10 cellular contexts compared by ENCODE assay signal in genomic region chr4:137610960-137611359, GRCh38.
DNase-seq lines count a peak whose midpoint lies in the region; TF ChIP-seq lines count a peak whose summit lies in the region.
"Had no signal": no experiment of that assay in that cellular context is flagged by ENCODE, and none has a peak within 500 bp of the region (broad histone marks: within the 10 kb centered on the region; RNA-seq: fewer than 3 reads in every experiment).

No MANE protein-coding gene starts in this region.

- H3K4me3 Mint-ChIP-seq in osteocyte (ENCODE audit: unreplicated experiment): no peak overlapping the region
- H3K4me3 Mint-ChIP-seq: naive thymus-derived CD8-positive, alpha-beta T cell had no signal

- peaks cover 36% of the 10 kb centered on the region for H3K4me1 Mint-ChIP-seq in osteocyte (ENCODE audit: unreplicated experiment)
- H3K4me1 Mint-ChIP-seq: naive thymus-derived CD8-positive, alpha-beta T cell had no signal

- no peak overlapping the region for H3K27ac ChIP-seq in caudate nucleus (ENCODE audit: low read depth, low read length)
- H3K27ac ChIP-seq: epithelial cell of prostate had no signal

- no peaks in the 10 kb centered on the region for H3K36me3 Mint-ChIP-seq in osteocyte (ENCODE audit: unreplicated experiment)
- H3K36me3 Mint-ChIP-seq: naive thymus-derived CD8-positive, alpha-beta T cell had no signal

- peak; percentile 42 for TF ChIP-seq CTCF in GM12873 (IDR thresholded peaks at IDR 0.05; ENCODE audit: insufficient read depth, low read depth, low read length, missing control alignments)
- peak; percentile 74 for TF ChIP-seq CTCF in cardiac fibroblast (IDR thresholded peaks at IDR 0.05; ENCODE audit: low read depth, low read length)
- peak; percentile 48 for TF ChIP-seq CTCF in osteocyte (IDR thresholded peaks at IDR 0.05)

- no peak overlapping the region for H3K4me3 ChIP-seq in cardiac fibroblast (replicated peaks in 1 of 2; ENCODE audit: low read depth in 2 of 2, low read length in 2 of 2)

- H3K9me3 Mint-ChIP-seq in osteocyte (ENCODE audit: unreplicated experiment): no peaks in the 10 kb centered on the region

- no peak overlapping the region for H3K27ac Mint-ChIP-seq in osteocyte (ENCODE audit: unreplicated experiment)
- H3K27ac Mint-ChIP-seq: naive thymus-derived CD8-positive, alpha-beta T cell had no signal

- no peaks in the 10 kb centered on the region for H3K27me3 Mint-ChIP-seq in osteocyte (ENCODE audit: unreplicated experiment)
- H3K27me3 Mint-ChIP-seq: naive thymus-derived CD8-positive, alpha-beta T cell had no signal

- DNase-seq in Kasumi-1 (lab: John Stamatoyannopoulos, UW): peak; percentile 17 to 54
- peak; percentile 39 to 42 for DNase-seq in cardiac fibroblast (ENCODE audit: low read depth in 2 of 2)
- no peak for DNase-seq in osteocyte (ENCODE audit: extremely low spot score, unreplicated experiment)
- DNase-seq in activated naive CD4-positive, alpha-beta T cell treated with anti-CD3 and anti-CD28 coated beads, Interleukin-2, amount 50 U/mL, for 16 hours: no peak
- no peak for DNase-seq in NCI-H2227 treated with DMSO at 0.1 percent for 48 hours (lab: John Stamatoyannopoulos, UW)
- no peak for DNase-seq in caudate nucleus (lab: John Stamatoyannopoulos, UW)
- DNase-seq: naive thymus-derived CD8-positive, alpha-beta T cell; NK-92 treated with Interleukin-12 subunit alpha and Interleukin-12 subunit beta, amount 100 ng/mL, for 24 hours had no signal

Comparison
In these comparisons a context has a peak if more than half of its experiments do, and no peak if none do; other contexts are left out.
1. DNase-seq: peak in Kasumi-1 (2 of 2) and cardiac fibroblast (2 of 2); none in osteocyte (single experiment), activated naive CD4-positive, alpha-beta T cell treated with anti-CD3 and anti-CD28 coated beads, Interleukin-2, amount 50 U/mL, for 16 hours (single experiment), NCI-H2227 treated with DMSO at 0.1 percent for 48 hours (single experiment) and caudate nucleus (0 of 61).
2. Peak in every context shown above with its lines, with median percentiles within 50 percentile points of each other: CTCF ChIP-seq.